Comparison of ENCODE assay signal across 21 cellular contexts in the genomic region with DNA sequence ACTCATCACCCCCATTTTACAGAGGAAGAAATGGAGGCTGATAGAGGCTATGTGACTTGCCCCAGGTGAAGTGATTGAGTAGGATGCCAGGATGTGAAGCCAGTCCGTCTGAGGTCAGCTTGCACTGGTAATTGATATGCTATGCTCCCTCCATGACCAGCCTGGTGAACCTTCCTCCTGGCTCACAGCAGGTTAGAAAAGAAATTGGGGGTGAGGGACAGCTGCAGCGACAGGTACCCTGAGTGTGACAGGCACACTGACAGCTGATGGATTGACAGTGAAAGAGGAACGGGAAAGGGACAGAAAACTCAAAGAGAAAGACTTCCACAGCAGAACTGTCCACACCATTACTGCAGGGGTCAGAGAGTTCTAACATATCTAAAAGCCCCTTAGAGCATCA.
DNase-seq lines count a peak whose midpoint lies in the region; ATAC-seq and TF ChIP-seq lines count a peak whose summit lies in the region.
"Had no signal": no experiment of that assay in that cellular context is flagged by ENCODE, and none has a peak within 500 bp of the region (broad histone marks: within the 10 kb centered on the region; RNA-seq: fewer than 3 reads in every experiment).

No MANE protein-coding gene starts in this region.

- CTCF ChIA-PET in activated CD4-positive, alpha-beta memory T cell treated with anti-CD3 and anti-CD28 coated beads, Interleukin-2, amount 10 ng/mL, durations not matched to agents 7 days and 5 days (lab: Charles Lee): no interaction called here

- no peaks in the 10 kb centered on the region for H3K9me2 ChIP-seq in Karpas-422 (replicated peaks; ENCODE audit: insufficient read depth, low read length)

- no peak overlapping the region for H3K27ac Mint-ChIP-seq in activated CD4-positive, alpha-beta memory T cell treated with anti-CD3 and anti-CD28 coated beads, Interleukin-2, amount 10 ng/mL, durations not matched to agents 7 days and 5 days
- H3K27ac Mint-ChIP-seq: CD14-positive monocyte; CD4-positive, alpha-beta T cell had no signal

- POLR2A ChIA-PET in activated CD4-positive, alpha-beta memory T cell treated with anti-CD3 and anti-CD28 coated beads, Interleukin-2, amount 10 ng/mL, durations not matched to agents 7 days and 5 days (lab: Charles Lee): no interaction called here

- no peak overlapping the region for H3K4me3 Mint-ChIP-seq in activated CD4-positive, alpha-beta memory T cell treated with anti-CD3 and anti-CD28 coated beads, Interleukin-2, amount 10 ng/mL, durations not matched to agents 7 days and 5 days
- H3K4me3 Mint-ChIP-seq: CD14-positive monocyte; CD4-positive, alpha-beta T cell; CD8-positive, alpha-beta memory T cell had no signal

- no peaks in the 10 kb centered on the region for H3K9me3 Mint-ChIP-seq in activated CD4-positive, alpha-beta memory T cell treated with anti-CD3 and anti-CD28 coated beads, Interleukin-2, amount 10 ng/mL, durations not matched to agents 7 days and 5 days
- H3K9me3 Mint-ChIP-seq: CD4-positive, alpha-beta T cell; CD8-positive, alpha-beta memory T cell had no signal

- H2AFZ ChIP-seq in Karpas-422 (ENCODE audit: low read length): no peak overlapping the region

- no peak for TF ChIP-seq CTCF in coronary artery (IDR thresholded peaks at IDR 0.05)
- no peak for TF ChIP-seq CTCF in lung (IDR thresholded peaks at IDR 0.05; ENCODE audit: control extremely low read depth, extremely low read depth)
- TF ChIP-seq CTCF in GM13977 (IDR thresholded peaks at IDR 0.05; ENCODE audit: extremely low read depth, insufficient read depth, missing control alignments): no peak

- no peaks in the 10 kb centered on the region for H3K79me2 ChIP-seq in Karpas-422 (ENCODE audit: low read length)

- no peaks in the 10 kb centered on the region for H3K4me1 Mint-ChIP-seq in activated CD4-positive, alpha-beta memory T cell treated with anti-CD3 and anti-CD28 coated beads, Interleukin-2, amount 10 ng/mL, durations not matched to agents 7 days and 5 days
- H3K4me1 Mint-ChIP-seq: CD8-positive, alpha-beta memory T cell had no signal

- no peaks in the 10 kb centered on the region for H3K27me3 ChIP-seq in Karpas-422 (ENCODE audit: low read length)
- H3K27me3 ChIP-seq in lung (ENCODE audit: control insufficient read depth, insufficient read depth): no peaks in the 10 kb centered on the region
- H3K27me3 ChIP-seq: BLaER1 treated with 17β-estradiol and CSF1 and Interleukin-3, amounts not matched to agents 10 nM and 100 nM had no signal

- H3K27ac ChIP-seq in Karpas-422 (ENCODE audit: low read length): no peak overlapping the region
- H3K27ac ChIP-seq in coronary artery: no peak overlapping the region
- H3K27ac ChIP-seq in lung (ENCODE audit: low read depth in 1 of 2, low read length in 1 of 2): no peak overlapping the region
- H3K27ac ChIP-seq: A549; BLaER1 treated with 17β-estradiol and CSF1 and Interleukin-3, amounts not matched to agents 10 nM and 100 nM had no signal

- H3K9ac ChIP-seq in Karpas-422 (ENCODE audit: low read length): no peak overlapping the region
- H3K9ac ChIP-seq: BLaER1 treated with 17β-estradiol and CSF1 and Interleukin-3, amounts not matched to agents 10 nM and 100 nM had no signal

- no peaks in the 10 kb centered on the region for H3K36me3 Mint-ChIP-seq in activated CD4-positive, alpha-beta memory T cell treated with anti-CD3 and anti-CD28 coated beads, Interleukin-2, amount 10 ng/mL, durations not matched to agents 7 days and 5 days (ENCODE audit: low read depth)
- H3K36me3 Mint-ChIP-seq: CD14-positive monocyte had no signal

- ATAC-seq in lung (ENCODE audit: insufficient read depth, low FRiP score): no peak
- ATAC-seq: A549 had no signal

- H3K4me3 ChIP-seq in Karpas-422 (ENCODE audit: low read length) (no peak overlapping the region), coronary artery (no peak overlapping the region), lung (no peak overlapping the region)
- H3K4me3 ChIP-seq: A549; BLaER1 treated with 17β-estradiol and CSF1 and Interleukin-3, amounts not matched to agents 10 nM and 100 nM; HAP-1 had no signal

- peaks cover 100% of the 10 kb centered on the region for H3K4me1 ChIP-seq in Karpas-422 (ENCODE audit: low read length)
- no peaks in the 10 kb centered on the region for H3K4me1 ChIP-seq in lung (ENCODE audit: control insufficient read depth in 2 of 2, insufficient read depth in 2 of 2, low read length in 2 of 2)
- H3K4me1 ChIP-seq: BE2C, HAP-1 had no signal

- H3K4me2 ChIP-seq in Karpas-422 (ENCODE audit: low read depth, low read length, poor library complexity, severe bottlenecking): peak overlapping the region; percentile 30
- H3K4me2 ChIP-seq: A549; BLaER1 treated with 17β-estradiol and CSF1 and Interleukin-3, amounts not matched to agents 10 nM and 100 nM had no signal

- H3K9me3 ChIP-seq in Karpas-422 (ENCODE audit: low read length) (no peaks in the 10 kb centered on the region), lung (ENCODE audit: control insufficient read depth in 2 of 2, insufficient read depth in 1 of 2, low read length in 1 of 2) (no peaks in the 10 kb centered on the region)
- H3K9me3 ChIP-seq: A549; BE2C; BLaER1 treated with 17β-estradiol and CSF1 and Interleukin-3, amounts not matched to agents 10 nM and 100 nM; HAP-1 had no signal

- in situ Hi-C loops in GM13977 (cut with MboI; ENCODE audit: low pct_unique_long_range_greater_than_20kb, low sequenced_read_pairs, unreplicated experiment): no loop called here

- no peaks in the 10 kb centered on the region for H3K27me3 Mint-ChIP-seq in activated CD4-positive, alpha-beta memory T cell treated with anti-CD3 and anti-CD28 coated beads, Interleukin-2, amount 10 ng/mL, durations not matched to agents 7 days and 5 days
- H3K27me3 Mint-ChIP-seq: CD4-positive, alpha-beta T cell had no signal

- H3K36me3 ChIP-seq in Karpas-422 (ENCODE audit: insufficient read depth, low read length): no peaks in the 10 kb centered on the region
- H3K36me3 ChIP-seq in lung (ENCODE audit: control insufficient read depth in 2 of 2, insufficient read depth in 2 of 2, low read length in 2 of 2): no peaks in the 10 kb centered on the region
- H3K36me3 ChIP-seq: BE2C; BLaER1 treated with 17β-estradiol and CSF1 and Interleukin-3, amounts not matched to agents 10 nM and 100 nM; HAP-1 had no signal

- 87 to 88% methylated on average over 3 of the region's 3 CpGs for WGBS in lung, 2 donors

- DNase-seq in Karpas-422 (no peak), coronary artery (ENCODE audit: low spot score) (peak; percentile 41), lung (ENCODE audit: low spot score) (peak; percentile 6), GM13977 (ENCODE audit: low spot score) (no peak), SW480 (ENCODE audit: low spot score) (no peak)
- no peak for DNase-seq in activated CD4-positive, alpha-beta memory T cell treated with anti-CD3 and anti-CD28 coated beads, Interleukin-2, amount 10 ng/mL, durations not matched to agents 7 days and 5 days
- DNase-seq: 8988T; ACHN; AML-193; BE2C; CD4-positive, alpha-beta T cell; CD8-positive, alpha-beta memory T cell; DMS 273 treated with DMSO at 0.1 percent for 48 hours; DMS79; EL; GDM1; GOT3 had no signal

- H4K20me1 ChIP-seq in Karpas-422 (ENCODE audit: insufficient read depth, low read depth, low read length): no peaks in the 10 kb centered on the region
- H4K20me1 ChIP-seq: BLaER1 treated with 17β-estradiol and CSF1 and Interleukin-3, amounts not matched to agents 10 nM and 100 nM had no signal

Comparison
In these comparisons a context has a peak if more than half of its experiments do, and no peak if none do; other contexts are left out.
1. DNase-seq: peak in coronary artery (single experiment) and lung (single experiment); none in Karpas-422 (single experiment), GM13977 (single experiment), SW480 (single experiment) and activated CD4-positive, alpha-beta memory T cell treated with anti-CD3 and anti-CD28 coated beads, Interleukin-2, amount 10 ng/mL, durations not matched to agents 7 days and 5 days (single experiment).